Comparison of ENCODE assay signal across 9 cellular contexts in genomic region chr3:128095222-128095703, GRCh38. TPM values are rescaled to one million over a fixed set of nuclear protein-coding genes. Genes with fewer than 3 reads are reported as not detected.
A peak's percentile ranks its signal among the peaks of the same experiment; 100 is the strongest.
DNase-seq lines count a peak whose midpoint lies in the region; ATAC-seq and TF ChIP-seq lines count a peak whose summit lies in the region.
"Had no signal": no experiment of that assay in that cellular context is flagged by ENCODE, and none has a peak within 500 bp of the region (broad histone marks: within the 10 kb centered on the region; RNA-seq: fewer than 3 reads in every experiment).

No MANE protein-coding gene starts in this region.

- peak overlapping the region; percentile 58 for H3K4me2 ChIP-seq in Karpas-422 (ENCODE audit: low read depth, low read length, poor library complexity, severe bottlenecking)

- peaks cover 23% of the 10 kb centered on the region for H3K4me1 Mint-ChIP-seq in Calu3 (ENCODE audit: low read depth, unreplicated experiment)

- no peaks in the 10 kb centered on the region for H3K27me3 Mint-ChIP-seq in Calu3 (ENCODE audit: unreplicated experiment)
- H3K27me3 Mint-ChIP-seq: dendritic cell treated with granulocyte-macrophage colony-stimulating factor and Interleukin-4, amounts not matched to agents 40 ng/mL and 50 ng/mL, for 4 days had no signal

- H3K4me1 ChIP-seq in Karpas-422 (ENCODE audit: low read length) = peaks cover 76% of the 10 kb centered on the region
- peaks cover 8% of the 10 kb centered on the region for H3K4me1 ChIP-seq in SJCRH30

- H3K4me3 ChIP-seq in Karpas-422 (ENCODE audit: low read length) = peak overlapping the region; percentile 40; the same call in 1 of the 2 replicates
- H3K4me3 ChIP-seq in SJCRH30 = no peak overlapping the region

- peaks cover 65% of the 10 kb centered on the region for H3K79me2 ChIP-seq in Karpas-422 (ENCODE audit: low read length)

- H2AFZ ChIP-seq in Karpas-422 (ENCODE audit: low read length) = no peak overlapping the region

- peaks cover 10% of the 10 kb centered on the region; the same call in 1 of the 2 replicates for H4K20me1 ChIP-seq in Karpas-422 (ENCODE audit: insufficient read depth, low read depth, low read length)

- H3K9ac ChIP-seq in Karpas-422 (ENCODE audit: low read length) = peak overlapping the region; percentile 61

- H3K27ac Mint-ChIP-seq in Calu3 (ENCODE audit: unreplicated experiment) = no peak overlapping the region
- H3K27ac Mint-ChIP-seq: dendritic cell treated with granulocyte-macrophage colony-stimulating factor and Interleukin-4, amounts not matched to agents 40 ng/mL and 50 ng/mL, for 4 days had no signal

- peaks cover 65% of the 10 kb centered on the region for H3K36me3 Mint-ChIP-seq in Calu3 (ENCODE audit: insufficient read depth, unreplicated experiment)

- CTCF ChIA-PET in Calu3 (lab: Charles Lee) = interaction anchor here (0.6 to 2.1 kb wide), 10 partner anchors 8 to 489 kb away, joined by 3 to 32 read pairs (median 6); partner anchors contain the start of gene RUVBL1

- no peak overlapping the region for H3K4me3 Mint-ChIP-seq in Calu3 (ENCODE audit: low read depth, unreplicated experiment)
- H3K4me3 Mint-ChIP-seq: dendritic cell treated with granulocyte-macrophage colony-stimulating factor and Interleukin-4, amounts not matched to agents 40 ng/mL and 50 ng/mL, for 4 days had no signal

- TF ChIP-seq CTCF in Calu3 (IDR thresholded peaks at IDR 0.05; ENCODE audit: unreplicated experiment) = peak; percentile 91

- H3K9me3 ChIP-seq in Karpas-422 (ENCODE audit: low read length) (no peaks in the 10 kb centered on the region), SJCRH30 (replicated peaks) (no peaks in the 10 kb centered on the region)

- peak overlapping the region; percentile 91 for H3K27ac ChIP-seq in Karpas-422 (ENCODE audit: low read length)
- H3K27ac ChIP-seq in SJCRH30 = peak overlapping the region; percentile 21; the same call in 1 of the 2 replicates

- no peaks in the 10 kb centered on the region for H3K9me3 Mint-ChIP-seq in Calu3 (ENCODE audit: low read depth, unreplicated experiment)
- H3K9me3 Mint-ChIP-seq: dendritic cell treated with granulocyte-macrophage colony-stimulating factor and Interleukin-4, amounts not matched to agents 40 ng/mL and 50 ng/mL, for 4 days had no signal

- no TSS peak for BruUV-seq in Calu3 (replicated peaks; lab: Mats Ljungman, UMichigan)

- intact Hi-C loops in Calu3 (cut with micrococcal nuclease; ENCODE audit: unreplicated experiment) = loop anchor here (1.0 to 10.0 kb wide), 2 partner anchors 38 to 490 kb away; no protein-coding TSS in a partner anchor

- H3K36me3 ChIP-seq in Karpas-422 (ENCODE audit: insufficient read depth, low read length) (peaks cover 80% of the 10 kb centered on the region), SJCRH30 (peaks cover 48% of the 10 kb centered on the region)

- no peaks in the 10 kb centered on the region for H3K9me2 ChIP-seq in Karpas-422 (replicated peaks; ENCODE audit: insufficient read depth, low read length)

- H3K27me3 ChIP-seq in Karpas-422 (ENCODE audit: low read length) (no peaks in the 10 kb centered on the region), SJCRH30 (no peaks in the 10 kb centered on the region)

- peak; percentile 93 for DNase-seq in Calu3
- peak; percentile 92 for DNase-seq in Karpas-422
- DNase-seq in SJCRH30 = peak; percentile 80 to 86
- DNase-seq in activated naive CD4-positive, alpha-beta T cell (lab: John Stamatoyannopoulos, UW) = peak in 3 of 4 experiments; percentile 36 to 69 (median 66)
- DNase-seq in glomerular visceral epithelial cell (ENCODE audit: extremely low spot score) = peak; percentile 86
- DNase-seq in pons (ENCODE audit: low spot score) = peak; percentile 92
- peak; percentile 91 for DNase-seq in ureter (ENCODE audit: low spot score)

- ATAC-seq in GM21423 (IDR thresholded peaks at IDR 0.05; ENCODE audit: unreplicated experiment) = peak; percentile 87

RNA-seq across cellular contexts. Expression of gene RUVBL1, which starts 28.3 kb away (rescaled TPM):
- total RNA-seq in Calu3 (2022) = 156 and 167 TPM in 2 replicates
- 110 and 128 TPM in 2 replicates for total RNA-seq in Karpas-422 (2014; rRNA removed; shearing (Covaris generic); ENCODE audit: low replicate concordance)
- total RNA-seq in SJCRH30 (2014; rRNA removed; shearing (Covaris generic)) = 133 and 135 TPM in 2 replicates
- total RNA-seq in ureter = 47.5 TPM

RNA-seq across cellular contexts. Expression of gene SEC61A1, which starts 43.0 kb away (rescaled TPM):
- 372 and 394 TPM in 2 replicates for total RNA-seq in Calu3 (2022)
- 85.3 and 86.3 TPM in 2 replicates for total RNA-seq in Karpas-422 (2014; rRNA removed; shearing (Covaris generic); ENCODE audit: low replicate concordance)
- 148 TPM in 2 replicates for total RNA-seq in SJCRH30 (2014; rRNA removed; shearing (Covaris generic))
- 217 TPM for total RNA-seq in ureter

RNA-seq across cellular contexts. Expression of gene EEFSEC, which starts 58.0 kb away (rescaled TPM):
- total RNA-seq in Calu3 (2022) = 37.7 and 38.9 TPM in 2 replicates
- total RNA-seq in Karpas-422 (2014; rRNA removed; shearing (Covaris generic); ENCODE audit: low replicate concordance) = 10.1 and 18.2 TPM in 2 replicates
- total RNA-seq in SJCRH30 (2014; rRNA removed; shearing (Covaris generic)) = 10.6 and 11.4 TPM in 2 replicates
- 20.0 TPM for total RNA-seq in ureter
